Comparison of ENCODE assay signal across 1 cellular context in genomic region chr12:48890657-48891418, GRCh38.
TF ChIP-seq lines count a peak whose summit lies in the region.

No MANE protein-coding gene starts in this region.

TF ChIP-seq in HepG2, 621 proteins besides CTCF, POLR2A, EP300 and RAD21 (continues in another document):
- TF ChIP-seq BORCS8-MEF2B (CRISPR knock-in tag; IDR thresholded peaks at IDR 0.05) (peak; percentile 67; the same call in 1 of the 2 replicates), SUZ12 (IDR thresholded peaks at IDR 0.05; ENCODE audit: low read depth, low read length) (no peak), SOX6 (IDR thresholded peaks at IDR 0.05) (no peak), SOX6 (CRISPR knock-in tag; IDR thresholded peaks at IDR 0.05) (peak; percentile 55), REPIN1 (CRISPR knock-in tag; IDR thresholded peaks at IDR 0.05; ENCODE audit: borderline replicate concordance, low read depth) (peak; percentile 83; the same call in 1 of the 2 replicates), ZNF543 (CRISPR knock-in tag; IDR thresholded peaks at IDR 0.05) (no peak), RBM22 (optimal IDR thresholded peaks at IDR 0.05; ENCODE audit: low read length) (no peak), ISL2 (CRISPR knock-in tag; IDR thresholded peaks at IDR 0.05) (0 out of 2 replicates have a peak, but pooled peaks have one; percentile 30), JARID2 (CRISPR knock-in tag; IDR thresholded peaks at IDR 0.05; ENCODE audit: insufficient replicate concordance) (peak; percentile 67), FUBP1 (CRISPR knock-in tag; IDR thresholded peaks at IDR 0.05; ENCODE audit: borderline replicate concordance) (no peak), SOX5 (CRISPR knock-in tag; IDR thresholded peaks at IDR 0.05; ENCODE audit: borderline replicate concordance) (peak; percentile 28; the same call in 1 of the 2 replicates), BCL6 (CRISPR knock-in tag; IDR thresholded peaks at IDR 0.05) (peak; percentile 40; the same call in 1 of the 2 replicates), SNRNP70 (IDR thresholded peaks at IDR 0.05; ENCODE audit: low read depth, low read length) (no peak), ARID5B (CRISPR knock-in tag; IDR thresholded peaks at IDR 0.05) (peak; percentile 52; the same call in 1 of the 2 replicates), PAXIP1 (CRISPR knock-in tag; conservative IDR thresholded peaks at IDR 0.05) (0 out of 2 replicates have a peak, but pooled peaks have one; percentile 15), TARDBP (CRISPR knock-in tag; IDR thresholded peaks at IDR 0.05) (peak; percentile 62; the same call in 1 of the 2 replicates), ZNF292 (CRISPR knock-in tag; IDR thresholded peaks at IDR 0.05; ENCODE audit: borderline replicate concordance, low read depth) (peak; percentile 61; the same call in 1 of the 2 replicates), NCOA1 (CRISPR knock-in tag; IDR thresholded peaks at IDR 0.05) (no peak), ZNF687 (CRISPR knock-in tag; IDR thresholded peaks at IDR 0.05) (peak; percentile 63), ZNF816 (CRISPR knock-in tag; IDR thresholded peaks at IDR 0.05; ENCODE audit: borderline replicate concordance) (no peak), CERS6 (CRISPR knock-in tag; IDR thresholded peaks at IDR 0.05) (no peak), ZNF274 (CRISPR knock-in tag; IDR thresholded peaks at IDR 0.05) (no peak), ZNF136 (CRISPR knock-in tag; IDR thresholded peaks at IDR 0.05; ENCODE audit: low read depth) (0 out of 2 replicates have a peak, but pooled peaks have one; percentile 47), MXD1 (CRISPR knock-in tag; IDR thresholded peaks at IDR 0.05) (no peak), HOXA9 (CRISPR knock-in tag; IDR thresholded peaks at IDR 0.05; ENCODE audit: borderline replicate concordance) (no peak), ZIK1 (CRISPR knock-in tag; IDR thresholded peaks at IDR 0.05; ENCODE audit: borderline replicate concordance, low read depth) (no peak), SIX1 (CRISPR knock-in tag; IDR thresholded peaks at IDR 0.05; ENCODE audit: borderline replicate concordance) (0 out of 2 replicates have a peak, but pooled peaks have one; percentile 29), ELF3 (CRISPR knock-in tag; IDR thresholded peaks at IDR 0.05) (0 out of 2 replicates have a peak, but pooled peaks have one; percentile 33), IRF1 (CRISPR knock-in tag; IDR thresholded peaks at IDR 0.05; ENCODE audit: low read depth) (no peak), SALL1 (CRISPR knock-in tag; IDR thresholded peaks at IDR 0.05) (peak; percentile 65), ZNF446 (CRISPR knock-in tag; IDR thresholded peaks at IDR 0.05) (no peak), KLF11 (CRISPR knock-in tag; IDR thresholded peaks at IDR 0.05) (0 out of 2 replicates have a peak, but pooled peaks have one; percentile 38), SP4 (CRISPR knock-in tag; IDR thresholded peaks at IDR 0.05) (peak; percentile 35; the same call in 1 of the 2 replicates), ZFP91 (CRISPR knock-in tag; IDR thresholded peaks at IDR 0.05; ENCODE audit: borderline replicate concordance) (peak; percentile 53; the same call in 1 of the 2 replicates), HNRNPLL (IDR thresholded peaks at IDR 0.05; ENCODE audit: low read depth, low read length, poor library complexity, severe bottlenecking) (peak; percentile 32), ZSCAN31 (CRISPR knock-in tag; IDR thresholded peaks at IDR 0.05; ENCODE audit: low read depth) (0 out of 2 replicates have a peak, but pooled peaks have one; percentile 36), FOXO1 (CRISPR knock-in tag; IDR thresholded peaks at IDR 0.05) (peak; percentile 29; the same call in 1 of the 2 replicates), ZFP36 (IDR thresholded peaks at IDR 0.05; ENCODE audit: borderline replicate concordance, low read depth, low read length, partially characterized antibody) (no peak), MTERF4 (CRISPR knock-in tag; IDR thresholded peaks at IDR 0.05) (no peak), ZFX (CRISPR knock-in tag; IDR thresholded peaks at IDR 0.05; ENCODE audit: low read depth) (peak; percentile 80), MTF1 (CRISPR knock-in tag; IDR thresholded peaks at IDR 0.05) (no peak), GATAD1 (CRISPR knock-in tag; IDR thresholded peaks at IDR 0.05) (peak; percentile 47; the same call in 1 of the 2 replicates), CBFB (CRISPR knock-in tag; IDR thresholded peaks at IDR 0.05) (0 out of 2 replicates have a peak, but pooled peaks have one; percentile 34), IRF2 (CRISPR knock-in tag; IDR thresholded peaks at IDR 0.05) (peak; percentile 78; the same call in 1 of the 2 replicates), TEAD3 (CRISPR knock-in tag; optimal IDR thresholded peaks at IDR 0.05; ENCODE audit: borderline replicate concordance) (peak; percentile 44), HDAC1 (CRISPR knock-in tag; IDR thresholded peaks at IDR 0.05) (0 out of 2 replicates have a peak, but pooled peaks have one; percentile 33)
